ENCODE assay signal across 1 cellular context in genomic region chr11:75429641-75429901, GRCh38.
TF ChIP-seq lines count a peak whose summit lies in the region.

No MANE protein-coding gene starts in this region.

TF ChIP-seq in WTC11, 78 proteins besides CTCF, POLR2A, EP300 and RAD21 (continued from another document):
- TF ChIP-seq E2F1 (CRISPR knock-in tag; IDR thresholded peaks at IDR 0.05) (peak; percentile 98; the same call in 1 of the 2 replicates), MYBL2 (CRISPR knock-in tag; IDR thresholded peaks at IDR 0.05) (no peak; the same call in 1 of the 2 replicates), STAT6 (CRISPR knock-in tag; conservative IDR thresholded peaks at IDR 0.05; ENCODE audit: low read depth) (0 out of 2 replicates have a peak, but pooled peaks have one; percentile 93), MAX (CRISPR knock-in tag; IDR thresholded peaks at IDR 0.05) (peak; percentile 99; the same call in 1 of the 2 replicates), ZNF317 (CRISPR knock-in tag; IDR thresholded peaks at IDR 0.05; ENCODE audit: borderline replicate concordance, low read depth) (no peak; the same call in 1 of the 2 replicates), FOXP1 (CRISPR knock-in tag; IDR thresholded peaks at IDR 0.05; ENCODE audit: borderline replicate concordance) (no peak), FOXK1 (CRISPR knock-in tag; IDR thresholded peaks at IDR 0.05) (no peak), RORB (CRISPR knock-in tag; IDR thresholded peaks at IDR 0.05) (no peak), AFF4 (CRISPR knock-in tag; IDR thresholded peaks at IDR 0.05; ENCODE audit: borderline replicate concordance) (peak; percentile 95), ZBTB21 (CRISPR knock-in tag; IDR thresholded peaks at IDR 0.05; ENCODE audit: borderline replicate concordance) (peak; percentile 97), CREB1 (CRISPR knock-in tag; IDR thresholded peaks at IDR 0.05) (peak; percentile 98), NR1H2 (CRISPR knock-in tag; IDR thresholded peaks at IDR 0.05) (peak; percentile 90; the same call in 1 of the 2 replicates), ATF2 (CRISPR knock-in tag; IDR thresholded peaks at IDR 0.05; ENCODE audit: borderline replicate concordance, low read depth) (peak; percentile 85; the same call in 1 of the 2 replicates), SP1 (CRISPR knock-in tag; conservative IDR thresholded peaks at IDR 0.05) (no peak)
TF ChIP-seq in WTC11: peak in this region for 9.
